Comparison of ENCODE assay signal across 8 cellular contexts in the genomic region with DNA sequence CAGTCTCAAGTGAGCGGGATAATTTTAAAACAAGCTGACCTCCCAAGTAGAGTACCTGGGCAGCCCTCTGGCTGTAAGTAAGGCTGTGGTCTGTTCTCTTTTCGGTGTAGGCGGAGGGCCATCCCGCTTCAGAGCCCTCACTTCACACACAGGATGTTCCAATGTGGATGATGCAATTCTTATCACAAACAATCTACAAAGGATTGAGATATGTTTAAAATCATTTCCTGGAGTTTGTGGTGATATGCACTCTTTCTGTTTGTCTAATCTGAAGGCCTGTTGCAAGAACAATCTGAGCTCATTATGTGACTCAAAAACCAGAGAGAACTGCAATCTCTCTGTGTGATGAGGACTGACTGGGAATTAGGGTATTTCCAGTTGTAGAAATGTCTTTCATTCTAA. TPM values are rescaled to one million over a fixed set of nuclear protein-coding genes. Genes with fewer than 3 reads are reported as not detected.
A peak's percentile ranks its signal among the peaks of the same experiment; 100 is the strongest.
DNase-seq lines count a peak whose midpoint lies in the region; ATAC-seq, FAIRE-seq and TF ChIP-seq lines count a peak whose summit lies in the region.

No MANE protein-coding gene starts in this region.

- no peak for FAIRE-seq in bronchial epithelial cell (lab: Jason Lieb, UNC)

- no peak for TF ChIP-seq POLR2A in NB4 (IDR thresholded peaks at IDR 0.05; ENCODE audit: extremely low read depth, insufficient read length)

- H3K9me3 ChIP-seq in CD4-positive, alpha-beta memory T cell (ENCODE audit: control insufficient read depth in 1 of 2, low read length in 2 of 2): no peaks in the 10 kb centered on the region
- H3K9me3 ChIP-seq in naive thymus-derived CD4-positive, alpha-beta T cell (ENCODE audit: control insufficient read depth in 2 of 3, low read length in 3 of 3): no peaks in the 10 kb centered on the region
- H3K9me3 ChIP-seq in BE2C: no peaks in the 10 kb centered on the region

- intact Hi-C loops in CD4-positive, alpha-beta memory T cell (cut with micrococcal nuclease): loop anchor here (1.0 to 5.0 kb wide), 3 partner anchors 10 to 84 kb away; partner anchors contain the start of gene ITGA2
- intact Hi-C loops in naive thymus-derived CD4-positive, alpha-beta T cell (cut with micrococcal nuclease): loop anchor here (1.0 to 5.0 kb wide), 7 partner anchors 10 to 83 kb away; partner anchors contain the start of gene ITGA2 (in 1 of the 2)

- no peaks in the 10 kb centered on the region for H3K36me3 ChIP-seq in CD4-positive, alpha-beta memory T cell (ENCODE audit: insufficient read depth, low read length)
- H3K36me3 ChIP-seq in bronchial epithelial cell (ENCODE audit: control insufficient read depth, insufficient read depth, low read length): no peaks in the 10 kb centered on the region
- no peaks in the 10 kb centered on the region for H3K36me3 ChIP-seq in naive thymus-derived CD4-positive, alpha-beta T cell (ENCODE audit: control insufficient read depth in 2 of 3, insufficient read depth in 3 of 3, low read length in 3 of 3)
- no peaks in the 10 kb centered on the region for H3K36me3 ChIP-seq in BE2C

- no peaks in the 10 kb centered on the region for H3K27me3 Mint-ChIP-seq in CD4-positive, alpha-beta memory T cell
- H3K27me3 Mint-ChIP-seq in naive thymus-derived CD4-positive, alpha-beta T cell: no peaks in the 10 kb centered on the region

- H3K4me3 Mint-ChIP-seq in CD4-positive, alpha-beta memory T cell: peak overlapping the region in 2 of 8 donors; percentile 45
- H3K4me3 Mint-ChIP-seq in naive thymus-derived CD4-positive, alpha-beta T cell: peak overlapping the region in 8 of 10 donors; percentile 0 to 79 (median 60)

- no peak overlapping the region for H3K4me3 ChIP-seq in CD4-positive, alpha-beta memory T cell (ENCODE audit: low read length in 2 of 2)
- H3K4me3 ChIP-seq in NB4 (ENCODE audit: low read depth, low read length): no peak overlapping the region
- no peak overlapping the region for H3K4me3 ChIP-seq in bronchial epithelial cell (ENCODE audit: low read depth, low read length)
- H3K4me3 ChIP-seq in naive thymus-derived CD4-positive, alpha-beta T cell (ENCODE audit: low read length): no peak overlapping the region
- H3K4me3 ChIP-seq in BE2C (ENCODE audit: low read depth, low read length): no peak overlapping the region

- peaks cover 9 to 31% (median 14%) of the 10 kb centered on the region in 4 donors for H3K4me1 Mint-ChIP-seq in CD4-positive, alpha-beta memory T cell
- peaks cover 12 to 55% (median 29%) of the 10 kb centered on the region in 7 donors for H3K4me1 Mint-ChIP-seq in naive thymus-derived CD4-positive, alpha-beta T cell

- H3K27me3 ChIP-seq in CD4-positive, alpha-beta memory T cell (ENCODE audit: insufficient read depth, low read length): no peaks in the 10 kb centered on the region
- H3K27me3 ChIP-seq in bronchial epithelial cell (ENCODE audit: control insufficient read depth, insufficient read depth, low read length): no peaks in the 10 kb centered on the region
- no peaks in the 10 kb centered on the region for H3K27me3 ChIP-seq in naive thymus-derived CD4-positive, alpha-beta T cell (ENCODE audit: control insufficient read depth in 2 of 2, insufficient read depth in 2 of 2, low read length in 2 of 2)
- H3K27me3 ChIP-seq in BE2C: no peaks in the 10 kb centered on the region

- H3K27ac ChIP-seq in CD4-positive, alpha-beta memory T cell (ENCODE audit: low read depth, low read length): no peak overlapping the region
- peak overlapping the region; percentile 44 for H3K27ac ChIP-seq in naive thymus-derived CD4-positive, alpha-beta T cell (ENCODE audit: low read depth, low read length)

- peak overlapping the region; percentile 5 to 90 (median 57) for H3K27ac Mint-ChIP-seq in CD4-positive, alpha-beta memory T cell
- H3K27ac Mint-ChIP-seq in naive thymus-derived CD4-positive, alpha-beta T cell: peak overlapping the region; percentile 53 to 89 (median 81)

- CTCF ChIA-PET in CD4-positive, alpha-beta memory T cell (lab: Charles Lee; ENCODE audit: partially characterized antibody): interaction anchor here (0.7 to 1.2 kb wide), 6 partner anchors 8 to 83 kb away, joined by 3 to 6 read pairs (median 3); no protein-coding TSS in a partner anchor
- CTCF ChIA-PET in naive thymus-derived CD4-positive, alpha-beta T cell (lab: Charles Lee): interaction anchor here (0.9 to 1.2 kb wide), 3 partner anchors 9 to 17 kb away, joined by 3 to 4 read pairs (median 3); no protein-coding TSS in a partner anchor

- ATAC-seq in naive thymus-derived CD4-positive, alpha-beta T cell: peak; percentile 89
- no peak for ATAC-seq in GM18519 (IDR thresholded peaks at IDR 0.05; ENCODE audit: low FRiP score, unreplicated experiment)

- H3K9me3 Mint-ChIP-seq in CD4-positive, alpha-beta memory T cell: no peaks in the 10 kb centered on the region
- no peaks in the 10 kb centered on the region for H3K9me3 Mint-ChIP-seq in naive thymus-derived CD4-positive, alpha-beta T cell

- POLR2A ChIA-PET in CD4-positive, alpha-beta memory T cell (lab: Charles Lee; ENCODE audit: partially characterized antibody): interaction anchor here (1.2 to 1.9 kb wide), 2 partner anchors 9 to 43 kb away, joined by 3 to 5 read pairs; no protein-coding TSS in a partner anchor
- POLR2A ChIA-PET in naive thymus-derived CD4-positive, alpha-beta T cell (lab: Charles Lee): interaction anchor here (0.6 to 1.0 kb wide), 2 partner anchors 10 to 141 kb away, joined by 3 to 4 read pairs; no protein-coding TSS in a partner anchor

- peak; percentile 7 to 60 (median 46) for DNase-seq in CD4-positive, alpha-beta memory T cell
- peak; percentile 31 for DNase-seq in NB4 (ENCODE audit: low read depth)
- DNase-seq in bronchial epithelial cell (ENCODE audit: low read depth): peak; percentile 93
- DNase-seq in naive thymus-derived CD4-positive, alpha-beta T cell: peak in 8 of 9 donors; percentile 25 to 68 (median 60)
- no peak for DNase-seq in NCI-H1694 treated with DMSO at 0.1 percent for 48 hours (lab: John Stamatoyannopoulos, UW)
- DNase-seq in NCI-H510A (lab: John Stamatoyannopoulos, UW): no peak
- no peak for DNase-seq in BE2C

- peaks cover 16% of the 10 kb centered on the region for H3K4me1 ChIP-seq in CD4-positive, alpha-beta memory T cell (ENCODE audit: insufficient read depth, low read length)
- peaks cover 0 to 18% of the 10 kb centered on the region in 2 donors for H3K4me1 ChIP-seq in naive thymus-derived CD4-positive, alpha-beta T cell (ENCODE audit: control insufficient read depth in 2 of 2, insufficient read depth in 2 of 2, low read length in 2 of 2)
- no peaks in the 10 kb centered on the region for H3K4me1 ChIP-seq in BE2C

- TF ChIP-seq CTCF in NB4 (IDR thresholded peaks at IDR 0.05; ENCODE audit: low read depth, low read length): no peak
- no peak for TF ChIP-seq CTCF in bronchial epithelial cell (IDR thresholded peaks at IDR 0.05; ENCODE audit: insufficient read depth, low read length, severe bottlenecking)
- no peak for TF ChIP-seq CTCF in BE2C (IDR thresholded peaks at IDR 0.05; ENCODE audit: low read depth, low read length)

- H3K36me3 Mint-ChIP-seq in CD4-positive, alpha-beta memory T cell: no peaks in the 10 kb centered on the region
- H3K36me3 Mint-ChIP-seq in naive thymus-derived CD4-positive, alpha-beta T cell: peaks cover 0 to 42% (median 0%) of the 10 kb centered on the region in 5 donors

RNA-seq across cellular contexts. Expression of gene ITGA2, which starts 42.5 kb away (rescaled TPM):
- total RNA-seq in CD4-positive, alpha-beta memory T cell: 1 to 10 TPM; 1.4 to 1.6 TPM
- polyA plus RNA-seq in CD4-positive, alpha-beta memory T cell: under 1 TPM; 0.30 to 0.47 TPM
- 16.1 and 35.0 TPM in 2 replicates for total RNA-seq in bronchial epithelial cell
- total RNA-seq in naive thymus-derived CD4-positive, alpha-beta T cell: 1 to 10 TPM in 1 of 5 experiments, under 1 TPM in 4; 0.16 to 8.9 (median 0.49) TPM
- under 1 TPM; 0.19 to 0.28 TPM for polyA plus RNA-seq in naive thymus-derived CD4-positive, alpha-beta T cell
- 0.09 TPM for polyA plus RNA-seq in BE2C (2012; ENCODE audit: insufficient read depth, insufficient read length, low read depth)

Comparison
In these comparisons a context has a peak if more than half of its experiments do, and no peak if none do; other contexts are left out.
1. DNase-seq: peak in CD4-positive, alpha-beta memory T cell (5 of 5), NB4 (single experiment), bronchial epithelial cell (single experiment) and naive thymus-derived CD4-positive, alpha-beta T cell (8 of 9); none in NCI-H1694 treated with DMSO at 0.1 percent for 48 hours (single experiment), NCI-H510A (single experiment) and BE2C (single experiment).